In genomic region chr7:47322731-47323130, GRCh38 we compare ENCODE assay signal across 19 cellular contexts.
DNase-seq lines count a peak whose midpoint lies in the region; ATAC-seq, FAIRE-seq and TF ChIP-seq lines count a peak whose summit lies in the region.
"Had no signal": no experiment of that assay in that cellular context is flagged by ENCODE, and none has a peak within 500 bp of the region (broad histone marks: within the 10 kb centered on the region; RNA-seq: fewer than 3 reads in every experiment).

No MANE protein-coding gene starts in this region.

- TF ChIP-seq RAD21 in HepG2 (CRISPR knock-in tag; IDR thresholded peaks at IDR 0.05), result no peak

- H2BK20ac ChIP-seq in H9 (ENCODE audit: low read depth, low read length, poor library complexity, severe bottlenecking), result no peak overlapping the region

- peaks cover 5% of the 10 kb centered on the region for H3K27me3 Mint-ChIP-seq in H9 (ENCODE audit: low read depth)
- no peaks in the 10 kb centered on the region for H3K27me3 Mint-ChIP-seq in activated T-helper 1 cell treated with anti-CD3 and anti-CD28 coated beads, Interleukin-12 subunit alpha, Interleukin-12 subunit beta, Interleukin-2, Interleukin-4 antibody, amounts not matched to agents 30 ng/mL and 10 ng/mL and 1 ng/mL, durations not matched to agents 14 hours and 24 hours and 36 hours (ENCODE audit: insufficient read depth)

- no peak overlapping the region for H2BK15ac ChIP-seq in H9 (ENCODE audit: low read depth, low read length)

- peaks cover 0 to 10% (median 3%) of the 10 kb centered on the region in 3 experiments; a peak in 4 of 7 replicates for H3K36me3 Mint-ChIP-seq in H9 (ENCODE audit: insufficient read depth in 1 of 3, low read depth in 3 of 3)
- H3K36me3 Mint-ChIP-seq in activated T-helper 1 cell treated with anti-CD3 and anti-CD28 coated beads, Interleukin-12 subunit alpha, Interleukin-12 subunit beta, Interleukin-2, Interleukin-4 antibody, amounts not matched to agents 30 ng/mL and 10 ng/mL and 1 ng/mL, durations not matched to agents 14 hours and 24 hours and 36 hours (ENCODE audit: low read depth), result no peaks in the 10 kb centered on the region
- H3K36me3 Mint-ChIP-seq: CD4-positive, CD25-positive, alpha-beta regulatory T cell had no signal

- H4K20me1 ChIP-seq in H9 (ENCODE audit: control insufficient read depth, insufficient read depth, insufficient read length), result no peaks in the 10 kb centered on the region
- peaks cover 10% of the 10 kb centered on the region for H4K20me1 ChIP-seq in HepG2 (ENCODE audit: insufficient read depth, low read length)

- CTCF ChIA-PET in HepG2 (lab: Yijun Ruan, JAX; ENCODE audit: low intra/inter-chr PET ratio, low total read pairs), result no interaction called here

- TF ChIP-seq POLR2A in HepG2 (IDR thresholded peaks at IDR 0.05; ENCODE audit: insufficient read depth in 1 of 2, low read depth in 2 of 2, low read length in 2 of 2), result no peak

- H2AFZ ChIP-seq in H9 (ENCODE audit: low read length) (no peak overlapping the region), HepG2 (ENCODE audit: low read length) (no peak overlapping the region)
- H2AFZ ChIP-seq: PC-9 had no signal

- H3K23ac ChIP-seq in H9 (ENCODE audit: insufficient read length, low read depth, low read length), result no peak overlapping the region

- no peak overlapping the region for H2BK120ac ChIP-seq in H9 (ENCODE audit: low read depth, low read length, poor library complexity, severe bottlenecking)

- H3K4me1 ChIP-seq in H9 (ENCODE audit: insufficient read depth, low read length) (0 out of 2 replicates have a peak, but pooled peaks cover 2% of the 10 kb centered on the region), HepG2 (ENCODE audit: insufficient read depth, low read length) (no peaks in the 10 kb centered on the region; the same call in 1 of the 2 replicates)

- whole genome bisulfite sequencing in H9 (ENCODE audit: extremely low coverage, insufficient read length, low lambda C conversion rate), result no CpG with 5 or more reads among the region's 11 CpGs
- WGBS in HepG2 (ENCODE audit: low lambda C conversion rate), result 89% methylated on average over 8 of the region's 11 CpGs

- H3K79me2 ChIP-seq in H9 (ENCODE audit: insufficient read depth, low read length), result no peaks in the 10 kb centered on the region
- no peaks in the 10 kb centered on the region for H3K79me2 ChIP-seq in HepG2 (ENCODE audit: insufficient read depth, low read length)

- H2AK5ac ChIP-seq in H9 (ENCODE audit: insufficient read length, low read length), result no peak overlapping the region

- in situ Hi-C loops in HepG2 (cut with HindIII; ENCODE audit: extremely low pct_ligation_motif_present, low pct_unique_long_range_greater_than_20kb), result no loop called here

- H4K91ac ChIP-seq in H9 (ENCODE audit: insufficient read length, low read depth, low read length), result no peak overlapping the region

- no peak overlapping the region for H3T11ph ChIP-seq in H9 (ENCODE audit: low read length)

- peaks cover 30 to 75% of the 10 kb centered on the region in 2 experiments for H3K36me3 ChIP-seq in HepG2 (replicated peaks in 1 of 2; ENCODE audit: control insufficient read depth in 1 of 2, insufficient read depth in 2 of 2, low read length in 2 of 2)

- no peak overlapping the region for H4K8ac ChIP-seq in H9 (replicated peaks; ENCODE audit: insufficient read length, low read depth, low read length)

- H3K4me2 ChIP-seq in H9 (ENCODE audit: insufficient read depth, insufficient read length, low read length) (no peak overlapping the region), HepG2 (ENCODE audit: low read depth, low read length) (no peak overlapping the region)
- H3K4me2 ChIP-seq: PC-9 had no signal

- no peak overlapping the region for H3K4me3 Mint-ChIP-seq in H9
- H3K4me3 Mint-ChIP-seq in activated T-helper 1 cell treated with anti-CD3 and anti-CD28 coated beads, Interleukin-12 subunit alpha, Interleukin-12 subunit beta, Interleukin-2, Interleukin-4 antibody, amounts not matched to agents 30 ng/mL and 10 ng/mL and 1 ng/mL, durations not matched to agents 14 hours and 24 hours and 36 hours, result no peak overlapping the region
- H3K4me3 Mint-ChIP-seq: CD4-positive, CD25-positive, alpha-beta regulatory T cell had no signal

- H4K5ac ChIP-seq in H9 (ENCODE audit: insufficient read length, low read depth, low read length), result no peak overlapping the region

- ATAC-seq in HepG2 (no peak), sciatic nerve (no peak)
- ATAC-seq: K562 had no signal

- H3K56ac ChIP-seq in H9 (ENCODE audit: insufficient read length, low read depth, low read length), result no peak overlapping the region

- H3K4ac ChIP-seq in H9 (ENCODE audit: low read depth, low read length), result no peak overlapping the region

- H3K14ac ChIP-seq in H9 (ENCODE audit: insufficient read depth, low read length), result peak overlapping the region; percentile 50

- DNase-seq in H9, result no peak
- no peak for DNase-seq in HepG2 (ENCODE audit: low spot score)
- peak; percentile 53 for DNase-seq in sciatic nerve (ENCODE audit: low spot score)
- no peak for DNase-seq in stimulated activated CD4-positive, alpha-beta T cell treated with anti-CD3 and anti-CD28 coated beads, Interleukin-4, amount 100 ng/mL, for 24 hours
- no peak for DNase-seq in stimulated activated CD8-positive, alpha-beta memory T cell treated with anti-CD3 and anti-CD28 coated beads, Interleukin-4, amount 100 ng/mL, for 48 hours
- no peak for DNase-seq in activated T-helper 1 cell treated with anti-CD3 and anti-CD28 coated beads, Interleukin-12 subunit alpha, Interleukin-12 subunit beta, Interleukin-2, Interleukin-4 antibody, amounts not matched to agents 30 ng/mL and 10 ng/mL and 1 ng/mL, durations not matched to agents 14 hours and 24 hours and 36 hours (ENCODE audit: low spot score)
- DNase-seq: ACHN; AML-193; CD4-positive, CD25-positive, alpha-beta regulatory T cell; H7; NCI-H1417; NCI-H2029 treated with DMSO at 0.1 percent for 48 hours; NCI-H2171 treated with DMSO at 0.1 percent for 48 hours; NCI-H510A; NCI-H82; PC-9 had no signal

- no peak overlapping the region for H3K18ac ChIP-seq in H9 (ENCODE audit: insufficient read length, low read depth, low read length)

- no peak overlapping the region for H2BK5ac ChIP-seq in H9 (ENCODE audit: insufficient read length, low read length)

- no peak overlapping the region for H3K4me3 ChIP-seq in HepG2 (replicated peaks in 1 of 3; ENCODE audit: insufficient read depth in 1 of 3, low read depth in 2 of 3, low read length in 3 of 3)
- H3K4me3 ChIP-seq: K562, PC-9 had no signal

- TF ChIP-seq EP300 in HepG2 (IDR thresholded peaks at IDR 0.05; ENCODE audit: low read depth in 2 of 2, low read length in 2 of 2) (no peak), HepG2 (CRISPR knock-in tag; IDR thresholded peaks at IDR 0.05; ENCODE audit: borderline replicate concordance) (no peak)

- no peak overlapping the region for H3K9ac ChIP-seq in H9 (ENCODE audit: extremely low read depth, insufficient read length, low read length)
- H3K9ac ChIP-seq in HepG2 (ENCODE audit: insufficient read depth, low read depth, low read length), result no peak overlapping the region

- no peaks in the 10 kb centered on the region for H3K27me3 ChIP-seq in H9 (ENCODE audit: insufficient read depth, low read length)
- no peaks in the 10 kb centered on the region for H3K27me3 ChIP-seq in HepG2 (ENCODE audit: control insufficient read depth in 1 of 2, insufficient read depth in 2 of 2, low read length in 2 of 2)

- H3K27ac ChIP-seq in H9 (ENCODE audit: insufficient read length, low read depth, low read length), result no peak overlapping the region
- peak overlapping the region; percentile 4 for H3K27ac ChIP-seq in cingulate gyrus (ENCODE audit: low read depth, low read length)
- no peak overlapping the region for H3K27ac ChIP-seq in HepG2 (ENCODE audit: extremely low read length, insufficient read depth, low read length)
- H3K27ac ChIP-seq: HL-60, PC-9 had no signal

- BruUV-seq in HepG2 (replicated peaks; lab: Mats Ljungman, UMichigan), result no TSS peak

- POLR2A ChIA-PET in HepG2 (lab: Yijun Ruan, JAX), result no interaction called here

- no peaks in the 10 kb centered on the region for H3K9me3 Mint-ChIP-seq in H9
- H3K9me3 Mint-ChIP-seq in activated T-helper 1 cell treated with anti-CD3 and anti-CD28 coated beads, Interleukin-12 subunit alpha, Interleukin-12 subunit beta, Interleukin-2, Interleukin-4 antibody, amounts not matched to agents 30 ng/mL and 10 ng/mL and 1 ng/mL, durations not matched to agents 14 hours and 24 hours and 36 hours, result no peaks in the 10 kb centered on the region

- no peaks in the 10 kb centered on the region for H3K23me2 ChIP-seq in H9 (ENCODE audit: insufficient read length, low read depth, low read length, poor library complexity, severe bottlenecking)

- H3K27ac Mint-ChIP-seq in H9, result no peak overlapping the region; a peak in 1 of 7 replicates
- H3K27ac Mint-ChIP-seq in activated T-helper 1 cell treated with anti-CD3 and anti-CD28 coated beads, Interleukin-12 subunit alpha, Interleukin-12 subunit beta, Interleukin-2, Interleukin-4 antibody, amounts not matched to agents 30 ng/mL and 10 ng/mL and 1 ng/mL, durations not matched to agents 14 hours and 24 hours and 36 hours, result no peak overlapping the region
- H3K27ac Mint-ChIP-seq: CD4-positive, CD25-positive, alpha-beta regulatory T cell had no signal

- H3K4me1 Mint-ChIP-seq in H9, result peaks cover 15 to 17% of the 10 kb centered on the region in 2 experiments
- H3K4me1 Mint-ChIP-seq in activated T-helper 1 cell treated with anti-CD3 and anti-CD28 coated beads, Interleukin-12 subunit alpha, Interleukin-12 subunit beta, Interleukin-2, Interleukin-4 antibody, amounts not matched to agents 30 ng/mL and 10 ng/mL and 1 ng/mL, durations not matched to agents 14 hours and 24 hours and 36 hours (ENCODE audit: low read depth), result peaks cover 9% of the 10 kb centered on the region
- H3K4me1 Mint-ChIP-seq: CD4-positive, CD25-positive, alpha-beta regulatory T cell had no signal

- intact Hi-C loops in HepG2 (cut with micrococcal nuclease; ENCODE audit: unreplicated experiment), result no loop called here
- intact Hi-C loops in sciatic nerve (cut with DNase I), result no loop called here
- intact Hi-C loops in activated T-helper 1 cell treated with anti-CD3 and anti-CD28 coated beads, Interleukin-12 subunit alpha, Interleukin-12 subunit beta, Interleukin-2, Interleukin-4 antibody, amounts not matched to agents 30 ng/mL and 10 ng/mL and 1 ng/mL, durations not matched to agents 14 hours and 24 hours and 36 hours (cut with micrococcal nuclease), result no loop called here

- TF ChIP-seq CTCF in H9 (conservative IDR thresholded peaks at IDR 0.05) (no peak), HepG2 (CRISPR knock-in tag; IDR thresholded peaks at IDR 0.05) (no peak)

- FAIRE-seq in HepG2 (lab: Jason Lieb, UNC), result no peak
- FAIRE-seq: K562 had no signal

- no peaks in the 10 kb centered on the region for H3K79me1 ChIP-seq in H9 (ENCODE audit: insufficient read depth, low read depth, low read length, poor library complexity, severe bottlenecking)

- H3K9me3 ChIP-seq in H9 (ENCODE audit: control insufficient read depth, low read depth, low read length) (no peaks in the 10 kb centered on the region), HepG2 (ENCODE audit: low read length) (no peaks in the 10 kb centered on the region)

- no peak overlapping the region for H2BK12ac ChIP-seq in H9 (ENCODE audit: insufficient read length, low read depth, low read length)

TF ChIP-seq in HepG2, 621 proteins besides CTCF, POLR2A, EP300 and RAD21 (continues in another document):
- TF ChIP-seq RBM22 (optimal IDR thresholded peaks at IDR 0.05; ENCODE audit: low read length) (peak; percentile 90), KDM3A (CRISPR knock-in tag; IDR thresholded peaks at IDR 0.05; ENCODE audit: low read depth) (no peak), ZMYM2 (CRISPR knock-in tag; IDR thresholded peaks at IDR 0.05) (no peak)
